ENCODE assay signal across 3 cellular contexts in the genomic region with DNA sequence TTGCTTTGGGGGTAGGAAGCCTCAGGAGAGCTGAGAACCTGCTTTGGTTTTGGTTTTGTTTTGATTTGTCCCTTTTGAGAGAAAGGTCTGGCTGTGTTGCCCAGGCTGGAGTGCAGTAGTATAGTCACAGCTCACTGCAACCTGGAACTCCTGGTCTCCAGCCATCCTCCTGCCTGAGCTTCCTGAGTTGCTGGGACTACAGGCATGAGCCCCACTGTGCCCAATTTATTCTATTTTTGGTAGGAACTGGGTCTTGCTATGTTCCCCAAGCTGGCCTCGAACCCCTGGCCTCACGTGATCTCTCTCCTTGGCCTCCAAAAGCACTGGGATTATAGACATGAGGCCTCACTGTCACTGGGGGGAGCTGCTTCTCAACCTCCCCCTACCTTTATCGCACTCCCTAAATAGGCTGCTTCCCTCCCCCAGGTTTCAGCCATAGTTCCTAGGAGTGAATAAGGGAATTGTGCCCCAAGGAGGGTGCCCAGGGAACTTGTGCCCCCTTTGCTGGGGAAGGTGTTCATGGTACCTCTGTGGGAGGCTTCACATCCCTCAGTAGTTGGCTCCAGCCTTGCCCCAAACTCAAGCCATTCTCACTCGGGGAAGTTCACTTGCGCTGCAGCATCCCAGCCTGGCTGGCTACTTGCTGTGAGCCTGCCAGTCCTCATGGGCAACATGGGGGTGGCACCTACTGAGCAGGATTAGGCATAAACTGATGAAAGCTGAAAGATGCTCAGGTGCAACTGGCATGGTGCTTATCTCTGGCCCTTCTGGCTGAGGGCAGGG. TPM values are rescaled to one million over a fixed set of nuclear protein-coding genes. Genes with fewer than 3 reads are reported as not detected.
"Had no signal": no experiment of that assay in that cellular context is flagged by ENCODE, and none has a peak within 500 bp of the region (broad histone marks: within the 10 kb centered on the region; RNA-seq: fewer than 3 reads in every experiment).

No MANE protein-coding gene starts in this region.

RNA-seq across cellular contexts. Expression of a gene that starts 18.1 kb away (rescaled TPM):
- total RNA-seq: skeletal muscle tissue had no signal

RNA-seq across cellular contexts. Expression of a gene that starts 33.4 kb away (rescaled TPM):
- total RNA-seq: naive thymus-derived CD8-positive, alpha-beta T cell; vagina had no signal
